In genomic region chr12:113220593-113221180, GRCh38 we compare ENCODE assay signal across 1 cellular context.
TF ChIP-seq lines count a peak whose summit lies in the region.

No MANE protein-coding gene starts in this region.

TF ChIP-seq in GM12878, 131 proteins besides CTCF, POLR2A, EP300 and RAD21 (continues in another document):
- peak; percentile 45 for TF ChIP-seq NBN (IDR thresholded peaks at IDR 0.05)
- no peak for TF ChIP-seq BACH1 (IDR thresholded peaks at IDR 0.05; ENCODE audit: borderline replicate concordance)
- TF ChIP-seq SMARCA5 (IDR thresholded peaks at IDR 0.05) = no peak
- TF ChIP-seq, protein P1, sequence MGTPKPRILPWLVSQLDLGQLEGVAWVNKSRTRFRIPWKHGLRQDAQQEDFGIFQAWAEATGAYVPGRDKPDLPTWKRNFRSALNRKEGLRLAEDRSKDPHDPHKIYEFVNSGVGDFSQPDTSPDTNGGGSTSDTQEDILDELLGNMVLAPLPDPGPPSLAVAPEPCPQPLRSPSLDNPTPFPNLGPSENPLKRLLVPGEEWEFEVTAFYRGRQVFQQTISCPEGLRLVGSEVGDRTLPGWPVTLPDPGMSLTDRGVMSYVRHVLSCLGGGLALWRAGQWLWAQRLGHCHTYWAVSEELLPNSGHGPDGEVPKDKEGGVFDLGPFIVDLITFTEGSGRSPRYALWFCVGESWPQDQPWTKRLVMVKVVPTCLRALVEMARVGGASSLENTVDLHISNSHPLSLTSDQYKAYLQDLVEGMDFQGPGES (IDR thresholded peaks at IDR 0.05) = no peak
- TF ChIP-seq MYC (IDR thresholded peaks at IDR 0.05; ENCODE audit: insufficient read depth, insufficient read length, insufficient replicate concordance, low read length, severe bottlenecking) = no peak
- TF ChIP-seq RCOR1 (conservative IDR thresholded peaks at IDR 0.05; ENCODE audit: low read depth, low read length) = no peak
- 0 out of 2 replicates have a peak, but pooled peaks have one; percentile 13 for TF ChIP-seq TCF12 (IDR thresholded peaks at IDR 0.05; ENCODE audit: low read depth, low read length)
- TF ChIP-seq CHD4 (IDR thresholded peaks at IDR 0.05) = no peak
- TF ChIP-seq CREM (IDR thresholded peaks at IDR 0.05; ENCODE audit: low read depth) = no peak
- TF ChIP-seq DPF2 (IDR thresholded peaks at IDR 0.05) = no peak
- no peak for TF ChIP-seq SMAD1 (IDR thresholded peaks at IDR 0.05; ENCODE audit: low read depth, partially characterized antibody)
- TF ChIP-seq ZNF207 (IDR thresholded peaks at IDR 0.05; ENCODE audit: borderline replicate concordance) = 0 out of 2 replicates have a peak, but pooled peaks have one; percentile 53
- no peak for TF ChIP-seq HCFC1 (IDR thresholded peaks at IDR 0.05; ENCODE audit: low read length)
- TF ChIP-seq, protein P2, sequence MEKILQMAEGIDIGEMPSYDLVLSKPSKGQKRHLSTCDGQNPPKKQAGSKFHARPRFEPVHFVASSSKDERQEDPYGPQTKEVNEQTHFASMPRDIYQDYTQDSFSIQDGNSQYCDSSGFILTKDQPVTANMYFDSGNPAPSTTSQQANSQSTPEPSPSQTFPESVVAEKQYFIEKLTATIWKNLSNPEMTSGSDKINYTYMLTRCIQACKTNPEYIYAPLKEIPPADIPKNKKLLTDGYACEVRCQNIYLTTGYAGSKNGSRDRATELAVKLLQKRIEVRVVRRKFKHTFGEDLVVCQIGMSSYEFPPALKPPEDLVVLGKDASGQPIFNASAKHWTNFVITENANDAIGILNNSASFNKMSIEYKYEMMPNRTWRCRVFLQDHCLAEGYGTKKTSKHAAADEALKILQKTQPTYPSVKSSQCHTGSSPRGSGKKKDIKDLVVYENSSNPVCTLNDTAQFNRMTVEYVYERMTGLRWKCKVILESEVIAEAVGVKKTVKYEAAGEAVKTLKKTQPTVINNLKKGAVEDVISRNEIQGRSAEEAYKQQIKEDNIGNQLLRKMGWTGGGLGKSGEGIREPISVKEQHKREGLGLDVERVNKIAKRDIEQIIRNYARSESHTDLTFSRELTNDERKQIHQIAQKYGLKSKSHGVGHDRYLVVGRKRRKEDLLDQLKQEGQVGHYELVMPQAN (conservative IDR thresholded peaks at IDR 0.05) = peak; percentile 67
- TF ChIP-seq RELB (IDR thresholded peaks at IDR 0.05; ENCODE audit: low read depth) = peak; percentile 16; the same call in 1 of the 2 replicates
- TF ChIP-seq EZH2 (IDR thresholded peaks at IDR 0.05; ENCODE audit: borderline replicate concordance, control insufficient read depth, low read depth, low read length) = no peak
- TF ChIP-seq SIX5 (IDR thresholded peaks at IDR 0.05; ENCODE audit: low read depth, low read length, severe bottlenecking) = no peak
- no peak for TF ChIP-seq HDAC6 (IDR thresholded peaks at IDR 0.05; ENCODE audit: unreplicated experiment)
- no peak for TF ChIP-seq FOS (IDR thresholded peaks at IDR 0.05; ENCODE audit: borderline replicate concordance, extremely low read depth, insufficient read length)
- no peak for TF ChIP-seq SPI1 (IDR thresholded peaks at IDR 0.05; ENCODE audit: borderline replicate concordance, insufficient read depth, low read depth, low read length)
- TF ChIP-seq PBX3 (IDR thresholded peaks at IDR 0.05; ENCODE audit: insufficient replicate concordance, low read depth, low read length) = peak; percentile 89
- TF ChIP-seq LARP7 (IDR thresholded peaks at IDR 0.05) = no peak
- TF ChIP-seq, protein P3, sequence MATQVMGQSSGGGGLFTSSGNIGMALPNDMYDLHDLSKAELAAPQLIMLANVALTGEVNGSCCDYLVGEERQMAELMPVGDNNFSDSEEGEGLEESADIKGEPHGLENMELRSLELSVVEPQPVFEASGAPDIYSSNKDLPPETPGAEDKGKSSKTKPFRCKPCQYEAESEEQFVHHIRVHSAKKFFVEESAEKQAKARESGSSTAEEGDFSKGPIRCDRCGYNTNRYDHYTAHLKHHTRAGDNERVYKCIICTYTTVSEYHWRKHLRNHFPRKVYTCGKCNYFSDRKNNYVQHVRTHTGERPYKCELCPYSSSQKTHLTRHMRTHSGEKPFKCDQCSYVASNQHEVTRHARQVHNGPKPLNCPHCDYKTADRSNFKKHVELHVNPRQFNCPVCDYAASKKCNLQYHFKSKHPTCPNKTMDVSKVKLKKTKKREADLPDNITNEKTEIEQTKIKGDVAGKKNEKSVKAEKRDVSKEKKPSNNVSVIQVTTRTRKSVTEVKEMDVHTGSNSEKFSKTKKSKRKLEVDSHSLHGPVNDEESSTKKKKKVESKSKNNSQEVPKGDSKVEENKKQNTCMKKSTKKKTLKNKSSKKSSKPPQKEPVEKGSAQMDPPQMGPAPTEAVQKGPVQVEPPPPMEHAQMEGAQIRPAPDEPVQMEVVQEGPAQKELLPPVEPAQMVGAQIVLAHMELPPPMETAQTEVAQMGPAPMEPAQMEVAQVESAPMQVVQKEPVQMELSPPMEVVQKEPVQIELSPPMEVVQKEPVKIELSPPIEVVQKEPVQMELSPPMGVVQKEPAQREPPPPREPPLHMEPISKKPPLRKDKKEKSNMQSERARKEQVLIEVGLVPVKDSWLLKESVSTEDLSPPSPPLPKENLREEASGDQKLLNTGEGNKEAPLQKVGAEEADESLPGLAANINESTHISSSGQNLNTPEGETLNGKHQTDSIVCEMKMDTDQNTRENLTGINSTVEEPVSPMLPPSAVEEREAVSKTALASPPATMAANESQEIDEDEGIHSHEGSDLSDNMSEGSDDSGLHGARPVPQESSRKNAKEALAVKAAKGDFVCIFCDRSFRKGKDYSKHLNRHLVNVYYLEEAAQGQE (IDR thresholded peaks at IDR 0.05; ENCODE audit: low read depth, low read length) = no peak
- TF ChIP-seq TAF1 (IDR thresholded peaks at IDR 0.05; ENCODE audit: borderline replicate concordance, low read depth, low read length) = no peak
- TF ChIP-seq, protein P4, sequence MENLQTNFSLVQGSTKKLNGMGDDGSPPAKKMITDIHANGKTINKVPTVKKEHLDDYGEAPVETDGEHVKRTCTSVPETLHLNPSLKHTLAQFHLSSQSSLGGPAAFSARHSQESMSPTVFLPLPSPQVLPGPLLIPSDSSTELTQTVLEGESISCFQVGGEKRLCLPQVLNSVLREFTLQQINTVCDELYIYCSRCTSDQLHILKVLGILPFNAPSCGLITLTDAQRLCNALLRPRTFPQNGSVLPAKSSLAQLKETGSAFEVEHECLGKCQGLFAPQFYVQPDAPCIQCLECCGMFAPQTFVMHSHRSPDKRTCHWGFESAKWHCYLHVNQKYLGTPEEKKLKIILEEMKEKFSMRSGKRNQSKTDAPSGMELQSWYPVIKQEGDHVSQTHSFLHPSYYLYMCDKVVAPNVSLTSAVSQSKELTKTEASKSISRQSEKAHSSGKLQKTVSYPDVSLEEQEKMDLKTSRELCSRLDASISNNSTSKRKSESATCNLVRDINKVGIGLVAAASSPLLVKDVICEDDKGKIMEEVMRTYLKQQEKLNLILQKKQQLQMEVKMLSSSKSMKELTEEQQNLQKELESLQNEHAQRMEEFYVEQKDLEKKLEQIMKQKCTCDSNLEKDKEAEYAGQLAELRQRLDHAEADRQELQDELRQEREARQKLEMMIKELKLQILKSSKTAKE (IDR thresholded peaks at IDR 0.05; ENCODE audit: low read depth, poor library complexity, severe bottlenecking) = no peak
- TF ChIP-seq BRCA1 (IDR thresholded peaks at IDR 0.05; ENCODE audit: low read depth, low read length) = no peak
- TF ChIP-seq BMI1 (IDR thresholded peaks at IDR 0.05; ENCODE audit: borderline replicate concordance) = peak; percentile 99
- TF ChIP-seq HDGF (IDR thresholded peaks at IDR 0.05) = no peak
- TF ChIP-seq ETV6 (conservative IDR thresholded peaks at IDR 0.05 in 1 of 2, IDR thresholded peaks at IDR 0.05 in 1 of 2; ENCODE audit: borderline replicate concordance in 1 of 2, low read depth in 1 of 2) = no peak
- 0 out of 2 replicates have a peak, but pooled peaks have one; percentile 6 for TF ChIP-seq TBL1XR1 (IDR thresholded peaks at IDR 0.05; ENCODE audit: low read depth, low read length)
- no peak for TF ChIP-seq POLR2AphosphoS2 (IDR thresholded peaks at IDR 0.05; ENCODE audit: low read depth, low read length)
- TF ChIP-seq SUPT20H (IDR thresholded peaks at IDR 0.05; ENCODE audit: borderline replicate concordance, control insufficient read depth, low read depth, low read length) = no peak
- TF ChIP-seq MYB (IDR thresholded peaks at IDR 0.05; ENCODE audit: borderline replicate concordance, low read depth, low read length) = no peak
- no peak for TF ChIP-seq ZNF622 (IDR thresholded peaks at IDR 0.05)
- 0 out of 2 replicates have a peak, but pooled peaks have one; percentile 21 for TF ChIP-seq YY1 (IDR thresholded peaks at IDR 0.05; ENCODE audit: low read depth, low read length)
- TF ChIP-seq EGR1 (IDR thresholded peaks at IDR 0.05; ENCODE audit: borderline replicate concordance in 1 of 2, low read depth in 2 of 2, low read length in 2 of 2) = no peak
- TF ChIP-seq WRNIP1 (IDR thresholded peaks at IDR 0.05; ENCODE audit: borderline replicate concordance, low read depth, low read length) = no peak; the same call in 1 of the 2 replicates
- no peak; the same call in 1 of the 2 replicates for TF ChIP-seq NFYA (IDR thresholded peaks at IDR 0.05; ENCODE audit: borderline replicate concordance, low read depth, low read length)
- TF ChIP-seq MEF2A (IDR thresholded peaks at IDR 0.05; ENCODE audit: insufficient read depth, low read depth, low read length) = no peak
- no peak for TF ChIP-seq BCL11A (IDR thresholded peaks at IDR 0.05; ENCODE audit: low read depth, low read length)
- TF ChIP-seq KAT2A (conservative IDR thresholded peaks at IDR 0.05; ENCODE audit: control insufficient read depth, low read depth, low read length) = no peak
- TF ChIP-seq CBX3 (IDR thresholded peaks at IDR 0.05; ENCODE audit: borderline replicate concordance, low read depth) = no peak
- no peak for TF ChIP-seq TCF3 (IDR thresholded peaks at IDR 0.05; ENCODE audit: borderline replicate concordance, insufficient read depth, low read depth, low read length)
- TF ChIP-seq CEBPB (IDR thresholded peaks at IDR 0.05; ENCODE audit: borderline replicate concordance in 1 of 2, low read depth in 2 of 2, low read length in 2 of 2) = no peak
- peak; percentile 60 for TF ChIP-seq MXI1 (IDR thresholded peaks at IDR 0.05; ENCODE audit: low read depth, low read length)
- TF ChIP-seq PKNOX1 (IDR thresholded peaks at IDR 0.05) = no peak
- TF ChIP-seq, protein P5, sequence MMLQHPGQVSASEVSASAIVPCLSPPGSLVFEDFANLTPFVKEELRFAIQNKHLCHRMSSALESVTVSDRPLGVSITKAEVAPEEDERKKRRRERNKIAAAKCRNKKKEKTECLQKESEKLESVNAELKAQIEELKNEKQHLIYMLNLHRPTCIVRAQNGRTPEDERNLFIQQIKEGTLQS (IDR thresholded peaks at IDR 0.05; ENCODE audit: borderline replicate concordance, extremely low read depth, low read depth, low read length) = no peak
- TF ChIP-seq ZNF24 (IDR thresholded peaks at IDR 0.05) = no peak
- no peak for TF ChIP-seq RFX5 (IDR thresholded peaks at IDR 0.05; ENCODE audit: low read depth, low read length)
- TF ChIP-seq RELA (IDR thresholded peaks at IDR 0.05; ENCODE audit: borderline replicate concordance, partially characterized antibody) = no peak
- no peak for TF ChIP-seq ATF7 (IDR thresholded peaks at IDR 0.05; ENCODE audit: low read depth)
- no peak for TF ChIP-seq NFIC (IDR thresholded peaks at IDR 0.05; ENCODE audit: low read depth, low read length)
- TF ChIP-seq TCF7 (IDR thresholded peaks at IDR 0.05; ENCODE audit: borderline replicate concordance) = no peak
- TF ChIP-seq SIN3A (IDR thresholded peaks at IDR 0.05; ENCODE audit: low read depth, low read length) = no peak
- no peak for TF ChIP-seq RBBP5 (conservative IDR thresholded peaks at IDR 0.05)
- TF ChIP-seq NR2F1 (conservative IDR thresholded peaks at IDR 0.05) = no peak
- no peak for TF ChIP-seq SRF (IDR thresholded peaks at IDR 0.05; ENCODE audit: low read depth in 2 of 2, low read length in 2 of 2)
- TF ChIP-seq BHLHE40 (IDR thresholded peaks at IDR 0.05; ENCODE audit: borderline replicate concordance in 1 of 2, low read depth in 2 of 2, low read length in 1 of 2) = peak; percentile 12 to 28; a peak in 1 of 4 replicates
